ENCODE assay signal across 14 cellular contexts in genomic region chr16:58425245-58425644, GRCh38. TPM values are rescaled to one million over a fixed set of nuclear protein-coding genes. Genes with fewer than 3 reads are reported as not detected.
DNase-seq lines count a peak whose midpoint lies in the region; ATAC-seq and TF ChIP-seq lines count a peak whose summit lies in the region.
"Had no signal": no experiment of that assay in that cellular context is flagged by ENCODE, and none has a peak within 500 bp of the region (broad histone marks: within the 10 kb centered on the region; RNA-seq: fewer than 3 reads in every experiment).

No MANE protein-coding gene starts in this region.

- H3K9ac ChIP-seq in Karpas-422 (ENCODE audit: low read length), result peak overlapping the region; percentile 36; the same call in 1 of the 2 replicates

- DNase-seq in Right ventricle myocardium inferior (ENCODE audit: missing footprints) (no peak), cardiac septum (ENCODE audit: low spot score) (no peak), Karpas-422 (peak; percentile 43), middle frontal gyrus (ENCODE audit: extremely low spot score, low spot score) (no peak), endothelial cell (ENCODE audit: low spot score) (no peak)
- DNase-seq in stimulated activated effector memory CD8-positive, alpha-beta T cell treated with anti-CD3 and anti-CD28 coated beads, Interleukin-12 subunit alpha, Interleukin-12 subunit beta, amount 100 ng/mL, for 72 hours (ENCODE audit: low spot score in 2 of 2), result no peak
- no peak for DNase-seq in activated naive CD4-positive, alpha-beta T cell treated with anti-CD3 and anti-CD28 coated beads, Interleukin-2, amount 10 ng/mL, durations not matched to agents 7 days and 5 days
- DNase-seq: HCEC 1CT, NCI-H1092 treated with DMSO at 0.1 percent for 48 hours, NCI-H1694 treated with DMSO at 0.1 percent for 48 hours, NCI-H446, SHP77 treated with DMSO at 0.1 percent for 48 hours had no signal

- H3K4me3 Mint-ChIP-seq in dendritic cell treated with granulocyte-macrophage colony-stimulating factor and Interleukin-4, amounts not matched to agents 40 ng/mL and 50 ng/mL, for 4 days, result no peak overlapping the region
- H3K4me3 Mint-ChIP-seq in stimulated activated effector memory CD8-positive, alpha-beta T cell treated with anti-CD3 and anti-CD28 coated beads, Interleukin-12 subunit alpha, Interleukin-12 subunit beta, amount 100 ng/mL, for 72 hours, result no peak overlapping the region
- H3K4me3 Mint-ChIP-seq in activated naive CD4-positive, alpha-beta T cell treated with anti-CD3 and anti-CD28 coated beads, Interleukin-2, amount 10 ng/mL, durations not matched to agents 7 days and 5 days, result no peak overlapping the region
- H3K4me3 Mint-ChIP-seq in endothelial cell (ENCODE audit: unreplicated experiment), result no peak overlapping the region
- H3K4me3 Mint-ChIP-seq: CD4-positive, CD25-positive, alpha-beta regulatory T cell had no signal

- H3K4me2 ChIP-seq in Karpas-422 (ENCODE audit: low read depth, low read length, poor library complexity, severe bottlenecking), result peak overlapping the region; percentile 86

- no peaks in the 10 kb centered on the region for H3K9me3 ChIP-seq in Karpas-422 (ENCODE audit: low read length)

- H3K79me2 ChIP-seq in Karpas-422 (ENCODE audit: low read length), result peaks cover 91% of the 10 kb centered on the region

- peaks cover 37% of the 10 kb centered on the region; the same call in 1 of the 2 replicates for H4K20me1 ChIP-seq in Karpas-422 (ENCODE audit: insufficient read depth, low read depth, low read length)

- H3K27me3 Mint-ChIP-seq in dendritic cell treated with granulocyte-macrophage colony-stimulating factor and Interleukin-4, amounts not matched to agents 40 ng/mL and 50 ng/mL, for 4 days, result peaks cover 43% of the 10 kb centered on the region
- H3K27me3 Mint-ChIP-seq in activated naive CD4-positive, alpha-beta T cell treated with anti-CD3 and anti-CD28 coated beads, Interleukin-2, amount 10 ng/mL, durations not matched to agents 7 days and 5 days, result peaks cover 41% of the 10 kb centered on the region
- peaks cover 4% of the 10 kb centered on the region for H3K27me3 Mint-ChIP-seq in endothelial cell (ENCODE audit: unreplicated experiment)

- peak overlapping the region; percentile 73 for H3K27ac ChIP-seq in Karpas-422 (ENCODE audit: low read length)

- H3K9me2 ChIP-seq in Karpas-422 (replicated peaks; ENCODE audit: insufficient read depth, low read length), result no peaks in the 10 kb centered on the region

- no peaks in the 10 kb centered on the region for H3K36me3 Mint-ChIP-seq in dendritic cell treated with granulocyte-macrophage colony-stimulating factor and Interleukin-4, amounts not matched to agents 40 ng/mL and 50 ng/mL, for 4 days (ENCODE audit: low read depth)
- no peaks in the 10 kb centered on the region for H3K36me3 Mint-ChIP-seq in stimulated activated effector memory CD8-positive, alpha-beta T cell treated with anti-CD3 and anti-CD28 coated beads, Interleukin-12 subunit alpha, Interleukin-12 subunit beta, amount 100 ng/mL, for 72 hours
- no peaks in the 10 kb centered on the region for H3K36me3 Mint-ChIP-seq in activated naive CD4-positive, alpha-beta T cell treated with anti-CD3 and anti-CD28 coated beads, Interleukin-2, amount 10 ng/mL, durations not matched to agents 7 days and 5 days
- H3K36me3 Mint-ChIP-seq in endothelial cell (ENCODE audit: low read depth, unreplicated experiment), result no peaks in the 10 kb centered on the region
- H3K36me3 Mint-ChIP-seq: CD4-positive, CD25-positive, alpha-beta regulatory T cell had no signal

- no peaks in the 10 kb centered on the region for H3K27me3 ChIP-seq in Karpas-422 (ENCODE audit: low read length)

- H3K36me3 ChIP-seq in Karpas-422 (ENCODE audit: insufficient read depth, low read length), result peaks cover 41% of the 10 kb centered on the region

- peak overlapping the region; percentile 71; the same call in 1 of the 2 replicates for H3K4me3 ChIP-seq in Karpas-422 (ENCODE audit: low read length)

- peaks cover 70% of the 10 kb centered on the region for H3K4me1 ChIP-seq in Karpas-422 (ENCODE audit: low read length)

- no peak for TF ChIP-seq CTCF in endothelial cell (IDR thresholded peaks at IDR 0.05; ENCODE audit: unreplicated experiment)

- intact Hi-C loops in Right ventricle myocardium inferior (cut with DNase I), result loop anchor here (5.0 kb wide), 1 partner anchor 78 kb away; no protein-coding TSS in a partner anchor
- intact Hi-C loops in cardiac septum (cut with DNase I), result no loop called here
- intact Hi-C loops in dendritic cell treated with granulocyte-macrophage colony-stimulating factor and Interleukin-4, amounts not matched to agents 40 ng/mL and 50 ng/mL, for 4 days (cut with micrococcal nuclease), result no loop called here

- H3K27ac Mint-ChIP-seq in dendritic cell treated with granulocyte-macrophage colony-stimulating factor and Interleukin-4, amounts not matched to agents 40 ng/mL and 50 ng/mL, for 4 days, result peak overlapping the region; percentile 91
- peak overlapping the region; percentile 26 for H3K27ac Mint-ChIP-seq in stimulated activated effector memory CD8-positive, alpha-beta T cell treated with anti-CD3 and anti-CD28 coated beads, Interleukin-12 subunit alpha, Interleukin-12 subunit beta, amount 100 ng/mL, for 72 hours
- H3K27ac Mint-ChIP-seq in activated naive CD4-positive, alpha-beta T cell treated with anti-CD3 and anti-CD28 coated beads, Interleukin-2, amount 10 ng/mL, durations not matched to agents 7 days and 5 days, result no peak overlapping the region
- H3K27ac Mint-ChIP-seq in endothelial cell (ENCODE audit: unreplicated experiment), result no peak overlapping the region

- ATAC-seq in Right ventricle myocardium inferior, result peak; percentile 19
- no peak for ATAC-seq in stimulated activated effector memory CD8-positive, alpha-beta T cell treated with anti-CD3 and anti-CD28 coated beads, Interleukin-12 subunit alpha, Interleukin-12 subunit beta, amount 100 ng/mL, for 72 hours

- peaks cover 48% of the 10 kb centered on the region for H3K4me1 Mint-ChIP-seq in dendritic cell treated with granulocyte-macrophage colony-stimulating factor and Interleukin-4, amounts not matched to agents 40 ng/mL and 50 ng/mL, for 4 days (ENCODE audit: low read depth)
- peaks cover 17% of the 10 kb centered on the region for H3K4me1 Mint-ChIP-seq in stimulated activated effector memory CD8-positive, alpha-beta T cell treated with anti-CD3 and anti-CD28 coated beads, Interleukin-12 subunit alpha, Interleukin-12 subunit beta, amount 100 ng/mL, for 72 hours
- peaks cover 24% of the 10 kb centered on the region for H3K4me1 Mint-ChIP-seq in activated naive CD4-positive, alpha-beta T cell treated with anti-CD3 and anti-CD28 coated beads, Interleukin-2, amount 10 ng/mL, durations not matched to agents 7 days and 5 days
- peaks cover 11% of the 10 kb centered on the region for H3K4me1 Mint-ChIP-seq in endothelial cell (ENCODE audit: unreplicated experiment)

- CTCF ChIA-PET in activated naive CD4-positive, alpha-beta T cell treated with anti-CD3 and anti-CD28 coated beads, Interleukin-2, amount 10 ng/mL, durations not matched to agents 7 days and 5 days (lab: Charles Lee), result interaction anchor here (1.4 kb wide), 1 partner anchor 89 kb away, joined by 5 read pairs; no protein-coding TSS in a partner anchor

- H3K9me3 Mint-ChIP-seq in dendritic cell treated with granulocyte-macrophage colony-stimulating factor and Interleukin-4, amounts not matched to agents 40 ng/mL and 50 ng/mL, for 4 days, result peaks cover 5% of the 10 kb centered on the region
- H3K9me3 Mint-ChIP-seq in stimulated activated effector memory CD8-positive, alpha-beta T cell treated with anti-CD3 and anti-CD28 coated beads, Interleukin-12 subunit alpha, Interleukin-12 subunit beta, amount 100 ng/mL, for 72 hours, result no peaks in the 10 kb centered on the region
- H3K9me3 Mint-ChIP-seq in activated naive CD4-positive, alpha-beta T cell treated with anti-CD3 and anti-CD28 coated beads, Interleukin-2, amount 10 ng/mL, durations not matched to agents 7 days and 5 days, result no peaks in the 10 kb centered on the region
- no peaks in the 10 kb centered on the region for H3K9me3 Mint-ChIP-seq in endothelial cell (ENCODE audit: unreplicated experiment)
- H3K9me3 Mint-ChIP-seq: CD4-positive, CD25-positive, alpha-beta regulatory T cell had no signal

- no peak overlapping the region for H2AFZ ChIP-seq in Karpas-422 (ENCODE audit: low read length)

RNA-seq across cellular contexts. Expression of gene GINS3, which starts 33.0 kb away (rescaled TPM):
- 6.5 TPM for total RNA-seq in Right ventricle myocardium inferior
- 4.7 TPM for total RNA-seq in cardiac septum
- total RNA-seq in Karpas-422 (2014; rRNA removed; shearing (Covaris generic); ENCODE audit: low replicate concordance), result 17.7 and 24.2 TPM in 2 replicates
- 4.9 TPM for total RNA-seq in endothelial cell (ENCODE audit: unreplicated experiment)

Comparison
In these comparisons a context has a peak if more than half of its experiments do, and no peak if none do; other contexts are left out.
1. H3K27ac Mint-ChIP-seq: peak in dendritic cell treated with granulocyte-macrophage colony-stimulating factor and Interleukin-4, amounts not matched to agents 40 ng/mL and 50 ng/mL, for 4 days (single experiment) and stimulated activated effector memory CD8-positive, alpha-beta T cell treated with anti-CD3 and anti-CD28 coated beads, Interleukin-12 subunit alpha, Interleukin-12 subunit beta, amount 100 ng/mL, for 72 hours (single experiment); none in activated naive CD4-positive, alpha-beta T cell treated with anti-CD3 and anti-CD28 coated beads, Interleukin-2, amount 10 ng/mL, durations not matched to agents 7 days and 5 days (single experiment) and endothelial cell (single experiment).